In the genomic region with DNA sequence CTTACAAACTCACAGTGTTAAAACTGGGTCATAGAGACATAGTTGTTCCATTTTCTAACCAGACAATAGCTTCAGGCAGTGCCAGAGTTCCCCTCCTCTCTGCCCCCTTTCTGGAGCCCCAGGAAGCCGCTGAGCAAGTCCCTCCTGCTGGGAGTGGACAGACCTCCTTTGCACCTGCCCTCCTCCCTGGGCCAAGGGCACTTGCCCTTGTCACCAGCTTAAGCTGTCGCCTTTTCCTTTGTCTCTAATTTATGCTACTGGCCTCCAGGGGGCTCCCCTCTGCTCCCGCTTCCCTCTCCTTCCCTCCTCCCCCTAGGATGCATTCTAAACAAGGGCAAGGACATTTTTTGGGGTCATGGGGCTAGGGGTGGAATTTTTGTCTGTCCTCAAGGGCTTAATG, we compare ENCODE assay signal across 9 cellular contexts.
A peak's percentile ranks its signal among the peaks of the same experiment; 100 is the strongest.
DNase-seq lines count a peak whose midpoint lies in the region; ATAC-seq and TF ChIP-seq lines count a peak whose summit lies in the region.
"Had no signal": no experiment of that assay in that cellular context is flagged by ENCODE, and none has a peak within 500 bp of the region (broad histone marks: within the 10 kb centered on the region; RNA-seq: fewer than 3 reads in every experiment).

No MANE protein-coding gene starts in this region.

- H3F3A ChIP-seq in GM23248 (ENCODE audit: insufficient read depth) = no peaks in the 10 kb centered on the region

- no peaks in the 10 kb centered on the region for H3K4me1 ChIP-seq in Caco-2
- no peaks in the 10 kb centered on the region for H3K4me1 ChIP-seq in GM23248 (ENCODE audit: insufficient read depth)
- H3K4me1 ChIP-seq in OCI-LY7 (ENCODE audit: insufficient read depth, low read length, poor library complexity, severe bottlenecking) = no peaks in the 10 kb centered on the region
- H3K4me1 ChIP-seq in right atrium auricular region = peaks cover 0 to 8% of the 10 kb centered on the region in 2 donors
- H3K4me1 ChIP-seq in gastroesophageal sphincter = no peaks in the 10 kb centered on the region

- TF ChIP-seq CTCF in Caco-2 (IDR thresholded peaks at IDR 0.05; ENCODE audit: insufficient read depth in 1 of 2, low read depth in 1 of 2, low read length in 1 of 2, severe bottlenecking in 1 of 2, unreplicated experiment in 1 of 2) (peak; percentile 11 to 32), OCI-LY7 (conservative IDR thresholded peaks at IDR 0.05; ENCODE audit: low read length) (peak; percentile 64), right atrium auricular region (IDR thresholded peaks at IDR 0.05) (peak; percentile 26 to 59), gastroesophageal sphincter (IDR thresholded peaks at IDR 0.05) (peak in 1 of 4 experiments; percentile 26)

- H3K36me3 ChIP-seq in Caco-2 (ENCODE audit: control insufficient read depth, insufficient read depth, low read length) = no peaks in the 10 kb centered on the region
- H3K36me3 ChIP-seq in GM23248 (ENCODE audit: low read depth) = no peaks in the 10 kb centered on the region
- no peaks in the 10 kb centered on the region for H3K36me3 ChIP-seq in OCI-LY7 (ENCODE audit: insufficient read depth, low read length)
- no peaks in the 10 kb centered on the region for H3K36me3 ChIP-seq in right atrium auricular region
- no peaks in the 10 kb centered on the region for H3K36me3 ChIP-seq in gastroesophageal sphincter

- no peaks in the 10 kb centered on the region for H3K9me2 ChIP-seq in GM23248 (ENCODE audit: insufficient read depth)
- no peaks in the 10 kb centered on the region; the same call in 1 of the 2 replicates for H3K9me2 ChIP-seq in OCI-LY7 (ENCODE audit: insufficient read depth, low read length)

- POLR2A ChIA-PET in Caco-2 (lab: Charles Lee) (no interaction called here), OCI-LY7 (lab: Charles Lee) (interaction anchor here (0.9 to 1.2 kb wide), 2 partner anchors 8 to 9 kb away, joined by 3 to 5 read pairs; no protein-coding TSS in a partner anchor)

- intact Hi-C loops in Caco-2 (cut with micrococcal nuclease; ENCODE audit: unreplicated experiment) (no loop called here), OCI-LY7 (cut with micrococcal nuclease; ENCODE audit: unreplicated experiment) (loop anchor here (10.0 kb wide), 1 partner anchor 158 kb away; no protein-coding TSS in a partner anchor)

- 70 to 71% methylated on average over 3 of the region's 3 CpGs for WGBS in GM23248 (ENCODE audit: low coverage in 1 of 2, low lambda C conversion rate in 2 of 2, missing lambda C conversion rate in 2 of 2), 2 experiments
- WGBS in gastroesophageal sphincter (ENCODE audit: low coverage in 1 of 2), 2 donors = 0% methylated on average over 1 of the region's 3 CpGs; no CpG with 5 or more reads in 1 of the 2 donors

- BruUV-seq in Caco-2 (replicated peaks; lab: Mats Ljungman, UMichigan) (no TSS peak), OCI-LY7 (replicated peaks; lab: Mats Ljungman, UMichigan) (no TSS peak)

- CTCF ChIA-PET in Caco-2 (lab: Charles Lee) (interaction anchor here (0.6 kb wide), 2 partner anchors 30 to 117 kb away, joined by 3 read pairs; no protein-coding TSS in a partner anchor), OCI-LY7 (lab: Charles Lee; ENCODE audit: unreplicated experiment) (no interaction called here)

- H3K4me3 ChIP-seq in Caco-2 (ENCODE audit: low read depth, low read length) (no peak overlapping the region), GM23248 (no peak overlapping the region), OCI-LY7 (ENCODE audit: low read depth, low read length, poor library complexity, severe bottlenecking) (no peak overlapping the region), right atrium auricular region (no peak overlapping the region), gastroesophageal sphincter (no peak overlapping the region)

- H3K27ac Mint-ChIP-seq in Caco-2 (ENCODE audit: unreplicated experiment) = no peak overlapping the region
- H3K27ac Mint-ChIP-seq: activated T-cell treated with anti-CD3 and anti-CD28 coated beads, Interleukin-2, amount 50 U/mL, for 24 hours had no signal

- TF ChIP-seq POLR2A in gastroesophageal sphincter (IDR thresholded peaks at IDR 0.05) = no peak

- H3K9me3 ChIP-seq in Caco-2 (no peaks in the 10 kb centered on the region), GM23248 (ENCODE audit: low read depth) (no peaks in the 10 kb centered on the region), OCI-LY7 (ENCODE audit: low read length) (no peaks in the 10 kb centered on the region), right atrium auricular region (no peaks in the 10 kb centered on the region), gastroesophageal sphincter (no peaks in the 10 kb centered on the region)

- no peak overlapping the region for H3K9ac ChIP-seq in GM23248

- TF ChIP-seq EP300 in gastroesophageal sphincter (IDR thresholded peaks at IDR 0.05) = no peak

- ATAC-seq in GM21515 (IDR thresholded peaks at IDR 0.05; ENCODE audit: unreplicated experiment) (no peak), HG03442 (IDR thresholded peaks at IDR 0.05; ENCODE audit: unreplicated experiment) (no peak), gastroesophageal sphincter (no peak)

- H3K27me3 Mint-ChIP-seq in Caco-2 (ENCODE audit: insufficient read depth, unreplicated experiment) = peaks cover 4% of the 10 kb centered on the region

- no peaks in the 10 kb centered on the region for H3K36me3 Mint-ChIP-seq in Caco-2 (ENCODE audit: insufficient read depth, unreplicated experiment)

- H3K4me2 ChIP-seq in GM23248 (ENCODE audit: unreplicated experiment) (no peak overlapping the region), OCI-LY7 (ENCODE audit: low read length) (no peak overlapping the region)

- H3K9me3 Mint-ChIP-seq in Caco-2 (ENCODE audit: unreplicated experiment) = peaks cover 19% of the 10 kb centered on the region
- H3K9me3 Mint-ChIP-seq: activated T-cell treated with anti-CD3 and anti-CD28 coated beads, Interleukin-2, amount 50 U/mL, for 24 hours had no signal

- no peak overlapping the region for H3K4me3 Mint-ChIP-seq in Caco-2 (ENCODE audit: unreplicated experiment)
- H3K4me3 Mint-ChIP-seq: activated T-cell treated with anti-CD3 and anti-CD28 coated beads, Interleukin-2, amount 50 U/mL, for 24 hours had no signal

- H2AFZ ChIP-seq in GM23248 (no peak overlapping the region), OCI-LY7 (ENCODE audit: low read length) (no peak overlapping the region)

- H3K4me1 Mint-ChIP-seq in Caco-2 (ENCODE audit: low read depth, unreplicated experiment) = no peaks in the 10 kb centered on the region

- in situ Hi-C loops in GM23248 (cut with MboI) = no loop called here

- no peaks in the 10 kb centered on the region for H4K20me1 ChIP-seq in GM23248 (ENCODE audit: insufficient read depth)
- no peaks in the 10 kb centered on the region for H4K20me1 ChIP-seq in OCI-LY7 (ENCODE audit: insufficient read depth, low read length)

- no peaks in the 10 kb centered on the region for H3K79me2 ChIP-seq in GM23248 (ENCODE audit: insufficient read depth)
- H3K79me2 ChIP-seq in OCI-LY7 (ENCODE audit: insufficient read depth, low read depth, low read length) = no peaks in the 10 kb centered on the region

- DNase-seq in Caco-2 = peak in 1 of 2 experiments; percentile 18
- peak; percentile 14 for DNase-seq in GM23248
- peak; percentile 11 for DNase-seq in OCI-LY7 (ENCODE audit: low spot score)
- no peak for DNase-seq in right atrium auricular region (ENCODE audit: low spot score)
- no peak for DNase-seq in NK-92 (lab: John Stamatoyannopoulos, UW; ENCODE audit: unreplicated experiment)
- DNase-seq: activated T-cell treated with anti-CD3 and anti-CD28 coated beads, Interleukin-2, amount 50 U/mL, for 24 hours had no signal

- H3K27ac ChIP-seq in GM23248 = no peak overlapping the region
- no peak overlapping the region for H3K27ac ChIP-seq in OCI-LY7 (ENCODE audit: low read depth, low read length, poor library complexity, severe bottlenecking)
- peak overlapping the region in 1 of 2 donors; percentile 17 for H3K27ac ChIP-seq in right atrium auricular region
- no peak overlapping the region for H3K27ac ChIP-seq in gastroesophageal sphincter

- no peaks in the 10 kb centered on the region for H3K27me3 ChIP-seq in Caco-2 (replicated peaks; ENCODE audit: control insufficient read depth, insufficient read depth, low read length)
- H3K27me3 ChIP-seq in GM23248 (replicated peaks; ENCODE audit: insufficient read depth) = no peaks in the 10 kb centered on the region
- no peaks in the 10 kb centered on the region for H3K27me3 ChIP-seq in right atrium auricular region
- H3K27me3 ChIP-seq in gastroesophageal sphincter = no peaks in the 10 kb centered on the region

Comparison
In these comparisons a context has a peak if more than half of its experiments do, and no peak if none do; other contexts are left out.
1. DNase-seq: peak in GM23248 (single experiment) and OCI-LY7 (single experiment); none in right atrium auricular region (single experiment) and NK-92 (single experiment).